20 cellular contexts compared by ENCODE assay signal in genomic region chr15:56254270-56254669, GRCh38. TPM values are rescaled to one million over a fixed set of nuclear protein-coding genes. Genes with fewer than 3 reads are reported as not detected.
A peak's percentile ranks its signal among the peaks of the same experiment; 100 is the strongest.
DNase-seq lines count a peak whose midpoint lies in the region; ATAC-seq and TF ChIP-seq lines count a peak whose summit lies in the region.
"Had no signal": no experiment of that assay in that cellular context is flagged by ENCODE, and none has a peak within 500 bp of the region (broad histone marks: within the 10 kb centered on the region; RNA-seq: fewer than 3 reads in every experiment).

No MANE protein-coding gene starts in this region.

- peak; percentile 4 for DNase-seq in NCI-H748 (lab: John Stamatoyannopoulos, UW; ENCODE audit: unreplicated experiment)
- no peak for DNase-seq in NCI-H748 treated with DMSO at 0.1 percent for 48 hours (lab: John Stamatoyannopoulos, UW)
- peak; percentile 54 for DNase-seq in NCI-H146 (lab: John Stamatoyannopoulos, UW)
- DNase-seq in glutamatergic neuron: peak; percentile 7
- DNase-seq in omental fat pad (ENCODE audit: low spot score): no peak
- no peak for DNase-seq in stimulated activated naive B cell treated with anti-CD40 and anti-IgM and Interleukin-4, amounts not matched to agents 10 μg/mL and 1 μg/mL and 100 μg/mL, for 72 hours
- DNase-seq: DMS53, H7, IMR-90, KG1, MG63, NCI-H1105 treated with DMSO at 0.1 percent for 48 hours, NCI-H1694, NCI-H2029 treated with DMSO at 0.1 percent for 48 hours, NCI-H526, PC-9, Right ventricle myocardium superior, RPMI8226, T-cell had no signal

- no peak for TF ChIP-seq CTCF in glutamatergic neuron (IDR thresholded peaks at IDR 0.05; ENCODE audit: partially characterized antibody, unreplicated experiment)
- no peak for TF ChIP-seq CTCF in omental fat pad (IDR thresholded peaks at IDR 0.05)

- no peak for ATAC-seq in omental fat pad (ENCODE audit: low FRiP score)
- ATAC-seq in HG03196 (IDR thresholded peaks at IDR 0.05; ENCODE audit: unreplicated experiment): no peak
- ATAC-seq in stimulated activated naive B cell treated with anti-CD40 and anti-IgM and Interleukin-4, amounts not matched to agents 10 μg/mL and 1 μg/mL and 100 μg/mL, for 72 hours (replicated peaks): no peak
- ATAC-seq: T-cell had no signal

- H3K9me3 Mint-ChIP-seq in glutamatergic neuron (ENCODE audit: unreplicated experiment): peaks cover 2% of the 10 kb centered on the region
- peaks cover 0 to 7% of the 10 kb centered on the region in 2 donors for H3K9me3 Mint-ChIP-seq in stimulated activated naive B cell treated with anti-CD40 and anti-IgM and Interleukin-4, amounts not matched to agents 10 μg/mL and 1 μg/mL and 100 μg/mL, for 72 hours

- H3K27ac Mint-ChIP-seq in glutamatergic neuron (ENCODE audit: unreplicated experiment): peak overlapping the region; percentile 63
- H3K27ac Mint-ChIP-seq in stimulated activated naive B cell treated with anti-CD40 and anti-IgM and Interleukin-4, amounts not matched to agents 10 μg/mL and 1 μg/mL and 100 μg/mL, for 72 hours: no peak overlapping the region
- H3K27ac Mint-ChIP-seq: T-cell had no signal

- no peaks in the 10 kb centered on the region for H3K27me3 Mint-ChIP-seq in glutamatergic neuron (ENCODE audit: unreplicated experiment)
- peaks cover 16 to 21% of the 10 kb centered on the region in 2 donors for H3K27me3 Mint-ChIP-seq in stimulated activated naive B cell treated with anti-CD40 and anti-IgM and Interleukin-4, amounts not matched to agents 10 μg/mL and 1 μg/mL and 100 μg/mL, for 72 hours

- H3K36me3 Mint-ChIP-seq in glutamatergic neuron (ENCODE audit: unreplicated experiment): peaks cover 6% of the 10 kb centered on the region
- H3K36me3 Mint-ChIP-seq in stimulated activated naive B cell treated with anti-CD40 and anti-IgM and Interleukin-4, amounts not matched to agents 10 μg/mL and 1 μg/mL and 100 μg/mL, for 72 hours: no peaks in the 10 kb centered on the region
- H3K36me3 Mint-ChIP-seq: T-cell had no signal

- H3K4me3 Mint-ChIP-seq in glutamatergic neuron (ENCODE audit: unreplicated experiment): no peak overlapping the region
- no peak overlapping the region for H3K4me3 Mint-ChIP-seq in stimulated activated naive B cell treated with anti-CD40 and anti-IgM and Interleukin-4, amounts not matched to agents 10 μg/mL and 1 μg/mL and 100 μg/mL, for 72 hours
- H3K4me3 Mint-ChIP-seq: T-cell had no signal

- peaks cover 23% of the 10 kb centered on the region for H3K4me1 Mint-ChIP-seq in glutamatergic neuron (ENCODE audit: low read depth, unreplicated experiment)
- H3K4me1 Mint-ChIP-seq in stimulated activated naive B cell treated with anti-CD40 and anti-IgM and Interleukin-4, amounts not matched to agents 10 μg/mL and 1 μg/mL and 100 μg/mL, for 72 hours: no peaks in the 10 kb centered on the region

RNA-seq across cellular contexts. Expression of gene RFX7, which starts 10.6 kb away (rescaled TPM):
- total RNA-seq in glutamatergic neuron (ENCODE audit: unreplicated experiment): 34.1 TPM
- 10 to 100 TPM in 1 of 4 donors, 1 to 10 TPM in 3; 5.3 to 12.9 (median 7.7) TPM for total RNA-seq in omental fat pad

Comparison
In these comparisons a context has a peak if more than half of its experiments do, and no peak if none do; other contexts are left out.
1. DNase-seq: peak in NCI-H748 (single experiment), NCI-H146 (single experiment) and glutamatergic neuron (single experiment); none in NCI-H748 treated with DMSO at 0.1 percent for 48 hours (single experiment), omental fat pad (single experiment) and stimulated activated naive B cell treated with anti-CD40 and anti-IgM and Interleukin-4, amounts not matched to agents 10 μg/mL and 1 μg/mL and 100 μg/mL, for 72 hours (single experiment).